In genomic region chr11:32334822-32335221, GRCh38 we compare ENCODE assay signal across 10 cellular contexts.
A peak's percentile ranks its signal among the peaks of the same experiment; 100 is the strongest.
DNase-seq lines count a peak whose midpoint lies in the region; ATAC-seq and TF ChIP-seq lines count a peak whose summit lies in the region.
"Had no signal": no experiment of that assay in that cellular context is flagged by ENCODE, and none has a peak within 500 bp of the region (broad histone marks: within the 10 kb centered on the region; RNA-seq: fewer than 3 reads in every experiment).

No MANE protein-coding gene starts in this region.

- POLR2A ChIA-PET in HCT116 (lab: Charles Lee): no interaction called here

- H3K27ac ChIP-seq in HCT116 (ENCODE audit: low read depth, low read length): no peak overlapping the region
- H3K27ac ChIP-seq: epithelial cell of prostate, neutrophil had no signal

- intact Hi-C loops in Calu3 (cut with micrococcal nuclease; ENCODE audit: unreplicated experiment) (no loop called here), HCT116 (cut with micrococcal nuclease) (no loop called here)

- CTCF ChIA-PET in Calu3 (lab: Charles Lee) (interaction anchor here (0.8 kb wide), 1 partner anchor 11 kb away, joined by 3 read pairs; no protein-coding TSS in a partner anchor), HCT116 (lab: Charles Lee) (interaction anchor here (0.7 to 1.7 kb wide), 3 partner anchors 11 to 51 kb away, joined by 3 to 6 read pairs (median 3); no protein-coding TSS in a partner anchor)
- CTCF ChIA-PET in activated naive CD4-positive, alpha-beta T cell treated with anti-CD3 and anti-CD28 coated beads, Interleukin-2, amount 10 ng/mL, durations not matched to agents 7 days and 5 days (lab: Charles Lee): interaction anchor here (0.8 to 1.0 kb wide), 2 partner anchors 76 to 273 kb away, joined by 3 read pairs; no protein-coding TSS in a partner anchor

- H3K4me1 Mint-ChIP-seq in Calu3 (ENCODE audit: low read depth, unreplicated experiment) (no peaks in the 10 kb centered on the region), mesothelial cell of epicardium (peaks cover 52% of the 10 kb centered on the region)
- peaks cover 19% of the 10 kb centered on the region for H3K4me1 Mint-ChIP-seq in activated naive CD4-positive, alpha-beta T cell treated with anti-CD3 and anti-CD28 coated beads, Interleukin-2, amount 10 ng/mL, durations not matched to agents 7 days and 5 days

- H3K27me3 Mint-ChIP-seq in Calu3 (ENCODE audit: unreplicated experiment): peaks cover 13% of the 10 kb centered on the region
- peaks cover 55% of the 10 kb centered on the region for H3K27me3 Mint-ChIP-seq in activated naive CD4-positive, alpha-beta T cell treated with anti-CD3 and anti-CD28 coated beads, Interleukin-2, amount 10 ng/mL, durations not matched to agents 7 days and 5 days
- H3K27me3 Mint-ChIP-seq in mesothelial cell of epicardium (ENCODE audit: low read depth): no peaks in the 10 kb centered on the region

- H3K9ac ChIP-seq in HCT116 (ENCODE audit: low read length): no peak overlapping the region

- H4K20me1 ChIP-seq in HCT116 (ENCODE audit: insufficient read depth): no peaks in the 10 kb centered on the region

- TF ChIP-seq POLR2A in HCT116 (IDR thresholded peaks at IDR 0.05; ENCODE audit: borderline replicate concordance, extremely low read depth, insufficient read depth, insufficient read length): no peak

- H3K36me3 Mint-ChIP-seq in Calu3 (ENCODE audit: insufficient read depth, unreplicated experiment): no peaks in the 10 kb centered on the region
- no peaks in the 10 kb centered on the region for H3K36me3 Mint-ChIP-seq in activated naive CD4-positive, alpha-beta T cell treated with anti-CD3 and anti-CD28 coated beads, Interleukin-2, amount 10 ng/mL, durations not matched to agents 7 days and 5 days
- H3K36me3 Mint-ChIP-seq in mesothelial cell of epicardium: no peaks in the 10 kb centered on the region

- H3K27me3 ChIP-seq in HCT116 (ENCODE audit: insufficient read depth, low read length): no peaks in the 10 kb centered on the region

- H3K4me1 ChIP-seq in HCT116 (ENCODE audit: control insufficient read depth in 1 of 2, insufficient read depth in 2 of 2, low read length in 2 of 2): no peaks in the 10 kb centered on the region

- ATAC-seq in HCT116 (peak; percentile 94), HG02610 (IDR thresholded peaks at IDR 0.05; ENCODE audit: unreplicated experiment) (no peak)

- H2AFZ ChIP-seq in HCT116 (ENCODE audit: low read depth, low read length, poor library complexity, severe bottlenecking): no peak overlapping the region

- peaks cover 0 to 6% of the 10 kb centered on the region in 2 experiments; a peak in 1 of 4 replicates for H3K9me3 ChIP-seq in HCT116 (ENCODE audit: control insufficient read depth in 1 of 2, insufficient read depth in 1 of 2, low read depth in 1 of 2, low read length in 2 of 2)
- H3K9me3 ChIP-seq: neutrophil had no signal

- no peak overlapping the region for H3K4me2 ChIP-seq in HCT116 (ENCODE audit: low read length)

- TF ChIP-seq CTCF in Calu3 (IDR thresholded peaks at IDR 0.05; ENCODE audit: unreplicated experiment) (peak; percentile 22), HCT116 (IDR thresholded peaks at IDR 0.05 in 2 of 3, conservative IDR thresholded peaks at IDR 0.05 in 1 of 3; ENCODE audit: borderline replicate concordance in 1 of 3, insufficient read depth in 1 of 3, low read depth in 2 of 3, low read length in 2 of 3) (peak; percentile 8 to 68 (median 62); a peak in 4 of 6 replicates), mesothelial cell of epicardium (IDR thresholded peaks at IDR 0.05; ENCODE audit: unreplicated experiment) (peak; percentile 23)

- BruUV-seq in Calu3 (replicated peaks; lab: Mats Ljungman, UMichigan): no TSS peak
- no TSS peak for BruUV-seq in HCT116 (replicated peaks; lab: Mats Ljungman, UMichigan)

- H3K27ac Mint-ChIP-seq in Calu3 (ENCODE audit: unreplicated experiment) (no peak overlapping the region), mesothelial cell of epicardium (peak overlapping the region; percentile 12)
- H3K27ac Mint-ChIP-seq in activated naive CD4-positive, alpha-beta T cell treated with anti-CD3 and anti-CD28 coated beads, Interleukin-2, amount 10 ng/mL, durations not matched to agents 7 days and 5 days: no peak overlapping the region

- no peak overlapping the region for H3K4me3 Mint-ChIP-seq in Calu3 (ENCODE audit: low read depth, unreplicated experiment)
- H3K4me3 Mint-ChIP-seq in activated naive CD4-positive, alpha-beta T cell treated with anti-CD3 and anti-CD28 coated beads, Interleukin-2, amount 10 ng/mL, durations not matched to agents 7 days and 5 days: no peak overlapping the region
- no peak overlapping the region for H3K4me3 Mint-ChIP-seq in mesothelial cell of epicardium

- 0 out of 2 replicates have a peak, but pooled peaks have one; percentile 8 for TF ChIP-seq RAD21 in HCT116 (IDR thresholded peaks at IDR 0.05; ENCODE audit: low read depth)

- H3K9me3 Mint-ChIP-seq in Calu3 (ENCODE audit: low read depth, unreplicated experiment): no peaks in the 10 kb centered on the region
- H3K9me3 Mint-ChIP-seq in activated naive CD4-positive, alpha-beta T cell treated with anti-CD3 and anti-CD28 coated beads, Interleukin-2, amount 10 ng/mL, durations not matched to agents 7 days and 5 days: peaks cover 4% of the 10 kb centered on the region
- no peaks in the 10 kb centered on the region for H3K9me3 Mint-ChIP-seq in mesothelial cell of epicardium

- H3K4me3 ChIP-seq in HCT116 (replicated peaks in 1 of 2; ENCODE audit: low read depth in 1 of 2, low read length in 2 of 2): no peak overlapping the region

- no peaks in the 10 kb centered on the region for H3K9me2 ChIP-seq in HCT116 (ENCODE audit: insufficient read depth)

- no peaks in the 10 kb centered on the region for H3K36me3 ChIP-seq in HCT116 (ENCODE audit: control insufficient read depth in 1 of 2, insufficient read depth in 2 of 2, low read length in 2 of 2)
- H3K36me3 ChIP-seq: neutrophil had no signal

- H3K79me2 ChIP-seq in HCT116 (ENCODE audit: insufficient read depth, low read length): no peaks in the 10 kb centered on the region

- DNase-seq in Calu3 (peak; percentile 4), HCT116 (ENCODE audit: low read depth, low spot score) (peak; percentile 55), mesothelial cell of epicardium (ENCODE audit: low spot score in 2 of 2, unreplicated experiment in 2 of 2) (no peak), COLO829 (ENCODE audit: low spot score) (no peak), NCI-H2171 (lab: John Stamatoyannopoulos, UW) (no peak), NCI-H2081 (lab: John Stamatoyannopoulos, UW) (no peak)
- DNase-seq in activated naive CD4-positive, alpha-beta T cell treated with anti-CD3 and anti-CD28 coated beads, Interleukin-2, amount 10 ng/mL, durations not matched to agents 7 days and 5 days: peak; percentile 28

- RAD21 ChIA-PET in HCT116 (lab: Charles Lee; ENCODE audit: low non-redundant PET in 1 of 2, low total read pairs in 2 of 2, uncharacterized antibody in 2 of 2, unreplicated experiment in 2 of 2): interaction anchor here in 1 of 2 experiments (0.8 kb wide), 1 partner anchor 11 kb away, joined by 4 read pairs; no protein-coding TSS in a partner anchor

TF ChIP-seq in HCT116, 20 proteins besides CTCF, POLR2A, EP300 and RAD21:
- TF ChIP-seq ATF3 (IDR thresholded peaks at IDR 0.05) (no peak), MAX (IDR thresholded peaks at IDR 0.05) (peak; percentile 72), CBX3 (IDR thresholded peaks at IDR 0.05; ENCODE audit: low read depth) (peak; percentile 53; the same call in 1 of the 2 replicates), EZH2phosphoT487 (IDR thresholded peaks at IDR 0.05; ENCODE audit: borderline replicate concordance) (no peak)

Comparison
In these comparisons a context has a peak if more than half of its experiments do, and no peak if none do; other contexts are left out.
1. DNase-seq: peak in Calu3 (single experiment), HCT116 (single experiment) and activated naive CD4-positive, alpha-beta T cell treated with anti-CD3 and anti-CD28 coated beads, Interleukin-2, amount 10 ng/mL, durations not matched to agents 7 days and 5 days (single experiment); none in mesothelial cell of epicardium (0 of 2), COLO829 (single experiment), NCI-H2171 (single experiment) and NCI-H2081 (0 of 2).
2. Peak in every context shown above with its lines, with median percentiles within 50 percentile points of each other: CTCF ChIP-seq.